In genomic region chr20:48807051-48807450, GRCh38 we compare ENCODE assay signal across 13 cellular contexts.
"Had no signal": no experiment of that assay in that cellular context is flagged by ENCODE, and none has a peak within 500 bp of the region (broad histone marks: within the 10 kb centered on the region; RNA-seq: fewer than 3 reads in every experiment).

No MANE protein-coding gene starts in this region.

- H3K4me3 Mint-ChIP-seq: activated B cell treated with CpG ODN at 0.5 μM for 24 hours; activated CD4-positive, alpha-beta T cell treated with anti-CD3 and anti-CD28 coated beads, Interleukin-2, amount 10 ng/mL, durations not matched to agents 24 days and 14 days; nephron had no signal

- H3K9me3 ChIP-seq: prostate gland, thyroid gland, uterus had no signal

- H3K36me3 ChIP-seq: esophagus muscularis mucosa, prostate gland, stomach, thyroid gland, uterus had no signal

- H3K27me3 Mint-ChIP-seq: activated B cell treated with CpG ODN at 0.5 μM for 24 hours; activated CD4-positive, alpha-beta T cell treated with anti-CD3 and anti-CD28 coated beads, Interleukin-2, amount 10 ng/mL, durations not matched to agents 24 days and 14 days had no signal

- H3K27ac Mint-ChIP-seq: activated B cell treated with CpG ODN at 0.5 μM for 24 hours, nephron had no signal

- H3K4me1 ChIP-seq: prostate gland, uterus had no signal

- H3K4me3 ChIP-seq: esophagus muscularis mucosa, prostate gland, stomach, thyroid gland, uterus had no signal

- H3K27ac ChIP-seq: esophagus muscularis mucosa, prostate gland, stomach, thyroid gland, uterus had no signal

- FAIRE-seq: endometrium had no signal

- H3K4me1 Mint-ChIP-seq: nephron had no signal

- H3K27me3 ChIP-seq: stomach, thyroid gland, uterus had no signal

- DNase-seq: activated B cell treated with CpG ODN at 0.5 μM for 24 hours; activated CD4-positive, alpha-beta T cell treated with anti-CD3 and anti-CD28 coated beads, Interleukin-2, amount 10 ng/mL, durations not matched to agents 24 days and 14 days; activated CD8-positive, alpha-beta memory T cell treated with anti-CD3 and anti-CD28 coated beads for 24 hours; activated naive CD4-positive, alpha-beta T cell treated with Interleukin-2 at 50 U/mL for 16 hours; mesendoderm; stomach; T-helper 2 cell; thyroid gland; uterus had no signal
